Comparison of ENCODE assay signal across 34 cellular contexts in the genomic region with DNA sequence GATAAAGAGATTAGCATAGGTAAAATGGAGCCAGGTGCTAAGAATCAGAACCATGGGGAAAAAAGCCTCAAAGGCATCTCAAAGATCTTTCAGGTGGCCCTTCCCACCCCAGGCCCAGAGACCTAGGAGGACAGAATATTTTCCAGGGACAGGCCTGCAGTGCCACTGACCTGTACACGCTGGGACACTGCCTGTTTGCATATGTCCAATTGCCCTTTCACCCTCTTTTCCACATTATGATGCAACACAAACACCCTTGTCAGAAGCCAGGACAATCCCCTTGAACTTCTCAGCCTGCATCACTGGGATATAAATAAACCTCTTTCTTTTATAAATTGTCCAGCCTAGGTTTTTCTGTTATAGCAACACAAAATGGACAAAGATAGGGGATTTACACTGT.
"Had no signal": no experiment of that assay in that cellular context is flagged by ENCODE, and none has a peak within 500 bp of the region (broad histone marks: within the 10 kb centered on the region; RNA-seq: fewer than 3 reads in every experiment).

No MANE protein-coding gene starts in this region.

- H3K9me3 ChIP-seq: adrenal gland, body of pancreas, breast epithelium, Peyer's patch had no signal

- H3K4me3 ChIP-seq: adrenal gland, body of pancreas, breast epithelium, Peyer's patch had no signal

- H3K27me3 ChIP-seq: adrenal gland, body of pancreas, breast epithelium, Peyer's patch had no signal

- DNase-seq: activated B cell treated with CpG ODN at 0.5 μM for 24 hours; activated CD4-positive, alpha-beta memory T cell treated with anti-CD3 and anti-CD28 coated beads for 36 hours; activated CD4-positive, alpha-beta T cell treated with anti-CD3 and anti-CD28 coated beads for 4 hours; activated CD4-positive, alpha-beta T cell treated with anti-CD3 and anti-CD28 coated beads, Interleukin-2, amount 50 U/mL, for 1 hour; activated CD4-positive, CD25-positive, alpha-beta regulatory T cell treated with anti-CD3 and anti-CD28 coated beads, Interleukin-2, amount 50 U/mL, for 72 hours; activated CD8-positive, alpha-beta memory T cell treated with anti-CD3 and anti-CD28 coated beads, Interleukin-2, amount 50 U/mL, for 4 hours; activated gamma-delta T cell treated with Interleukin-2 at 50 U/mL for 16 hours; activated naive CD4-positive, alpha-beta T cell treated with anti-CD3 and anti-CD28 coated beads for 36 hours; activated T-cell treated with anti-CD3 and anti-CD28 coated beads for 4 hours; activated T-cell treated with anti-CD3 and anti-CD28 coated beads, Interleukin-2, amount 50 U/mL, for 4 hours; adrenal gland; body of pancreas; caudate nucleus; MM.1S; MV-4-11; NCI-H1092; NCI-H1436 treated with DMSO at 0.1 percent for 48 hours; NCI-H1694 treated with DMSO at 0.1 percent for 48 hours; NCI-H2029; NCI-H510A; NCI-H526; NCI-H748 treated with DMSO at 0.1 percent for 48 hours; NK-92 treated with Interleukin-12 subunit alpha and Interleukin-12 subunit beta, amount 100 ng/mL, for 24 hours; PC-3; Peyer's patch; RPMI8226; SW 1271; T-helper 1 cell; T-helper 2 cell; T-helper 9 cell had no signal

- H3K27ac ChIP-seq: adrenal gland, body of pancreas, breast epithelium, KMS-11, Peyer's patch, VCaP had no signal

- ATAC-seq: activated naive CD4-positive, alpha-beta T cell treated with anti-CD3 and anti-CD28 coated beads, Interleukin-2, amount 50 U/mL, for 72 hours; activated T-cell treated with anti-CD3 and anti-CD28 coated beads, Interleukin-2, amount 50 U/mL, for 4 hours; body of pancreas; PC-3 had no signal

- H3K4me1 ChIP-seq: adrenal gland, body of pancreas, breast epithelium, Peyer's patch had no signal

- H3K36me3 ChIP-seq: adrenal gland, breast epithelium, Peyer's patch had no signal
